In genomic region chr7:105648561-105649401, GRCh38 we compare ENCODE assay signal across 8 cellular contexts.
DNase-seq lines count a peak whose midpoint lies in the region; ATAC-seq, FAIRE-seq and TF ChIP-seq lines count a peak whose summit lies in the region.

No MANE protein-coding gene starts in this region.

- H3K27me3 ChIP-seq in left ventricle myocardium inferior (ENCODE audit: low read depth), result no peaks in the 10 kb centered on the region
- H3K27me3 ChIP-seq in endodermal cell (ENCODE audit: control insufficient read depth, insufficient read depth, low read length, poor library complexity, severe bottlenecking), result no peaks in the 10 kb centered on the region
- no peaks in the 10 kb centered on the region for H3K27me3 ChIP-seq in upper lobe of right lung
- H3K27me3 ChIP-seq in brain microvascular endothelial cell (replicated peaks), result no peaks in the 10 kb centered on the region

- in situ Hi-C loops in brain microvascular endothelial cell (cut with HindIII; ENCODE audit: low pct_ligation_motif_present, low sequenced_read_pairs), result no loop called here

- H3K36me3 Mint-ChIP-seq in endodermal cell (ENCODE audit: low read depth), result peaks cover 12% of the 10 kb centered on the region
- peaks cover 24% of the 10 kb centered on the region for H3K36me3 Mint-ChIP-seq in activated T-cell treated with anti-CD3 and anti-CD28 coated beads, Interleukin-2, amount 50 U/mL, for 4 hours (ENCODE audit: insufficient read depth)

- WGBS in endodermal cell (ENCODE audit: insufficient coverage in 1 of 2, insufficient read length in 1 of 2), 2 experiments, result 84 to 85% methylated on average over 8 to 13 of the region's 13 CpGs

- H3K9me3 ChIP-seq in left ventricle myocardium inferior (replicated peaks), result no peaks in the 10 kb centered on the region
- H3K9me3 ChIP-seq in endodermal cell (ENCODE audit: control insufficient read depth, low read length), result no peaks in the 10 kb centered on the region
- no peaks in the 10 kb centered on the region for H3K9me3 ChIP-seq in upper lobe of right lung

- H3K4me1 Mint-ChIP-seq in endodermal cell, result peaks cover 67% of the 10 kb centered on the region
- H3K4me1 Mint-ChIP-seq in activated T-cell treated with anti-CD3 and anti-CD28 coated beads, Interleukin-2, amount 50 U/mL, for 4 hours (ENCODE audit: low read depth), result peaks cover 4% of the 10 kb centered on the region

- TF ChIP-seq CTCF in left ventricle myocardium inferior (IDR thresholded peaks at IDR 0.05; ENCODE audit: borderline replicate concordance), result no peak
- no peak for TF ChIP-seq CTCF in endodermal cell (conservative IDR thresholded peaks at IDR 0.05)
- no peak for TF ChIP-seq CTCF in upper lobe of right lung (IDR thresholded peaks at IDR 0.05)
- no peak for TF ChIP-seq CTCF in brain microvascular endothelial cell (IDR thresholded peaks at IDR 0.05; ENCODE audit: low read depth, low read length, missing control alignments)

- H3K4me3 Mint-ChIP-seq in endodermal cell, result no peak overlapping the region
- H3K4me3 Mint-ChIP-seq in activated T-cell treated with anti-CD3 and anti-CD28 coated beads, Interleukin-2, amount 50 U/mL, for 4 hours, result no peak overlapping the region

- H3K27ac ChIP-seq in left ventricle myocardium inferior (replicated peaks) (no peak overlapping the region), endodermal cell (ENCODE audit: low read depth, low read length) (peak overlapping the region; percentile 6), upper lobe of right lung (no peak overlapping the region), brain microvascular endothelial cell (no peak overlapping the region)

- ATAC-seq in upper lobe of right lung, result peak; percentile 8
- ATAC-seq in activated T-cell treated with anti-CD3 and anti-CD28 coated beads, Interleukin-2, amount 50 U/mL, for 4 hours, result no peak

- H3K9me3 Mint-ChIP-seq in endodermal cell, result no peaks in the 10 kb centered on the region
- no peaks in the 10 kb centered on the region for H3K9me3 Mint-ChIP-seq in activated T-cell treated with anti-CD3 and anti-CD28 coated beads, Interleukin-2, amount 50 U/mL, for 4 hours

- no peaks in the 10 kb centered on the region for H3K36me3 ChIP-seq in left ventricle myocardium inferior
- H3K36me3 ChIP-seq in endodermal cell (ENCODE audit: control insufficient read depth, insufficient read depth, low read length), result no peaks in the 10 kb centered on the region
- H3K36me3 ChIP-seq in upper lobe of right lung, result no peaks in the 10 kb centered on the region
- H3K36me3 ChIP-seq in brain microvascular endothelial cell (replicated peaks), result no peaks in the 10 kb centered on the region

- DNase-seq in cardiac septum (ENCODE audit: low spot score), result peak; percentile 70
- no peak for DNase-seq in left ventricle myocardium inferior
- DNase-seq in NCI-H510A (lab: John Stamatoyannopoulos, UW), result peak; percentile 26
- DNase-seq in endodermal cell, result no peak
- peak; percentile 48 for DNase-seq in upper lobe of right lung
- no peak for DNase-seq in activated T-cell treated with anti-CD3 and anti-CD28 coated beads, Interleukin-2, amount 50 U/mL, for 4 hours
- DNase-seq in brain microvascular endothelial cell, result no peak
- DNase-seq in GM19239 (ENCODE audit: insufficient read length, low spot score), result no peak

- no peak overlapping the region for H3K9ac ChIP-seq in endodermal cell (ENCODE audit: extremely low read depth, low read length, poor library complexity, severe bottlenecking)

- H3K27me3 Mint-ChIP-seq in endodermal cell (ENCODE audit: insufficient read depth), result no peaks in the 10 kb centered on the region
- no peaks in the 10 kb centered on the region for H3K27me3 Mint-ChIP-seq in activated T-cell treated with anti-CD3 and anti-CD28 coated beads, Interleukin-2, amount 50 U/mL, for 4 hours (ENCODE audit: low read depth)

- H3K4me1 ChIP-seq in left ventricle myocardium inferior (peaks cover 22% of the 10 kb centered on the region), endodermal cell (ENCODE audit: control insufficient read depth, insufficient read depth, low read length) (peaks cover 45% of the 10 kb centered on the region), upper lobe of right lung (peaks cover 9% of the 10 kb centered on the region)

- H3K27ac Mint-ChIP-seq in endodermal cell, result peak overlapping the region; percentile 50

- intact Hi-C loops in cardiac septum (cut with DNase I), result no loop called here
- intact Hi-C loops in left ventricle myocardium inferior (cut with micrococcal nuclease), result no loop called here
- intact Hi-C loops in upper lobe of right lung (cut with DNase I), result loop anchor here (10.0 kb wide), 1 partner anchor 106 kb away; no protein-coding TSS in a partner anchor

- H3K4me3 ChIP-seq in left ventricle myocardium inferior (no peak overlapping the region), endodermal cell (ENCODE audit: low read length) (no peak overlapping the region), upper lobe of right lung (no peak overlapping the region), brain microvascular endothelial cell (ENCODE audit: low read depth, low read length) (no peak overlapping the region)

- FAIRE-seq in GM19239 (lab: Jason Lieb, UNC), result no peak

Comparison
In these comparisons a context has a peak if more than half of its experiments do, and no peak if none do; other contexts are left out.
1. DNase-seq: peak in cardiac septum (single experiment), NCI-H510A (single experiment) and upper lobe of right lung (single experiment); none in left ventricle myocardium inferior (single experiment), endodermal cell (single experiment), activated T-cell treated with anti-CD3 and anti-CD28 coated beads, Interleukin-2, amount 50 U/mL, for 4 hours (single experiment), brain microvascular endothelial cell (single experiment) and GM19239 (single experiment).